ENCODE assay signal across 18 cellular contexts in the genomic region with DNA sequence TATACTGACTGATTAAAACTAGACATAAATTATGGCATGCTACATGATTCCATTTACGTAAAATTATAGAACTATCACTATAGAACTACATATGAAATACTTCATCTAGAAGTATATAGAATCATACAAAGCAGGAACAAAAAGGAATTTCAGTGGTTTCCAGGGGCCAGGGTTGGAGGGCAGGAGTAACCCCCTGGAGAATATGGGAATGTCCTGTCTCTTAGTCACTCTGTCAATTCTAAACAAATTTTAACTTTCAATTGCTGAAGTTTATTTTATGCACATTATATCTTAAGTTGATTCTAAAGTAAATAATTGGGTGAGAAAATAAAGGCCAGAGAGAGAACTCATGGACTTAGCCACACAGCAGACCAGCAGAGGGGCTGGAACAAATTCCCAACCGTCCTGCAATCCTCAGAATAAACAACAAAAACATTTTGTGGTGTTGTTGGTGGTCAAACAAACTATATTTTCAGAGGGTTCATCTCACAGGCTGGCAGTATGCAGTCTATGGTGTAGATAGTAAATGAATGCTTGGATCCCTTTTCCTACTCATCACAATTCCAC.
DNase-seq lines count a peak whose midpoint lies in the region; ATAC-seq, FAIRE-seq and TF ChIP-seq lines count a peak whose summit lies in the region.
"Had no signal": no experiment of that assay in that cellular context is flagged by ENCODE, and none has a peak within 500 bp of the region (broad histone marks: within the 10 kb centered on the region; RNA-seq: fewer than 3 reads in every experiment).

No MANE protein-coding gene starts in this region.

- no peak overlapping the region for H3K4me3 Mint-ChIP-seq in astrocyte (ENCODE audit: unreplicated experiment)
- H3K4me3 Mint-ChIP-seq: CD4-positive, CD25-positive, alpha-beta regulatory T cell had no signal

- no peak overlapping the region for H2AK9ac ChIP-seq in IMR-90 (replicated peaks; ENCODE audit: low read depth, low read length, poor library complexity)

- no CpG with 5 or more reads among the region's 2 CpGs for WGBS in IMR-90 (ENCODE audit: extremely low coverage in 2 of 2, insufficient read length in 1 of 2), 2 experiments

- in situ Hi-C loops in IMR-90 (cut with MboI; ENCODE audit: low sequenced_read_pairs): no loop called here

- no peak overlapping the region for H3K56ac ChIP-seq in IMR-90 (ENCODE audit: extremely low read depth, insufficient read depth, low read length)

- CTCF ChIA-PET in IMR-90 (lab: Yijun Ruan, JAX): no interaction called here

- no peak overlapping the region for H3K4ac ChIP-seq in IMR-90 (ENCODE audit: low read depth, low read length)

- no peak overlapping the region for H3K27ac Mint-ChIP-seq in astrocyte (ENCODE audit: unreplicated experiment)
- H3K27ac Mint-ChIP-seq: CD4-positive, CD25-positive, alpha-beta regulatory T cell had no signal

- H3K4me2 ChIP-seq in DND-41 (ENCODE audit: insufficient read depth, low read length): no peak overlapping the region
- no peak overlapping the region for H3K4me2 ChIP-seq in IMR-90 (ENCODE audit: low read depth, low read length)
- peak overlapping the region; percentile 31 for H3K4me2 ChIP-seq in astrocyte (ENCODE audit: low read length)
- H3K4me2 ChIP-seq: A549 had no signal

- H4K5ac ChIP-seq in IMR-90 (ENCODE audit: low read depth, low read length): no peak overlapping the region

- no peaks in the 10 kb centered on the region for H3K9me3 Mint-ChIP-seq in astrocyte (ENCODE audit: unreplicated experiment)

- intact Hi-C loops in IMR-90 (cut with micrococcal nuclease): no loop called here

- no peak for DNase-seq in DND-41
- peak; percentile 44 for DNase-seq in IMR-90
- DNase-seq in astrocyte (ENCODE audit: low read depth): no peak
- peak; percentile 20 for DNase-seq in kidney tubule cell (ENCODE audit: low spot score)
- no peak for DNase-seq in OCI-M1 (lab: John Stamatoyannopoulos, UW)
- no peak for DNase-seq in SK-N-DZ (ENCODE audit: low spot score)
- DNase-seq in right atrium auricular region (ENCODE audit: low spot score): no peak
- no peak for DNase-seq in stimulated activated naive CD4-positive, alpha-beta T cell (lab: John Stamatoyannopoulos, UW)
- DNase-seq: CD4-positive, CD25-positive, alpha-beta regulatory T cell; DMS79 treated with DMSO at 0.1 percent for 48 hours; Karpas-422; NCI-H1417; NCI-H1930; NCI-H2171; NCI-H774; SJCRH30 had no signal

- H3K36me3 Mint-ChIP-seq in astrocyte (ENCODE audit: low read depth, unreplicated experiment): no peaks in the 10 kb centered on the region
- H3K36me3 Mint-ChIP-seq: CD4-positive, CD25-positive, alpha-beta regulatory T cell had no signal

- H3K14ac ChIP-seq in IMR-90 (replicated peaks; ENCODE audit: low read depth, low read length): no peak overlapping the region

- H3K18ac ChIP-seq in IMR-90 (ENCODE audit: low read depth, low read length): no peak overlapping the region

- no peaks in the 10 kb centered on the region for H3K36me3 ChIP-seq in DND-41 (ENCODE audit: insufficient read depth, low read length)
- no peaks in the 10 kb centered on the region for H3K36me3 ChIP-seq in IMR-90 (ENCODE audit: control insufficient read depth, insufficient read depth, low read length)
- H3K36me3 ChIP-seq in astrocyte (ENCODE audit: insufficient read depth, low read length): no peaks in the 10 kb centered on the region
- no peaks in the 10 kb centered on the region for H3K36me3 ChIP-seq in right atrium auricular region
- H3K36me3 ChIP-seq: SJCRH30 had no signal

- no peak overlapping the region for H3K4me3 ChIP-seq in DND-41 (ENCODE audit: low read depth in 1 of 2, low read length in 2 of 2)
- no peak overlapping the region for H3K4me3 ChIP-seq in IMR-90 (ENCODE audit: insufficient read depth, low read depth, low read length)
- no peak overlapping the region for H3K4me3 ChIP-seq in astrocyte (ENCODE audit: insufficient read depth, low read depth, low read length)
- no peak overlapping the region for H3K4me3 ChIP-seq in right atrium auricular region
- H3K4me3 ChIP-seq: A549, SJCRH30 had no signal

- no peak overlapping the region for H2BK15ac ChIP-seq in IMR-90 (ENCODE audit: low read depth, low read length)

- H4K91ac ChIP-seq in IMR-90 (ENCODE audit: insufficient read depth, low read depth, low read length): no peak overlapping the region

- no peaks in the 10 kb centered on the region for H3K9me1 ChIP-seq in IMR-90 (ENCODE audit: insufficient read depth, low read length)

- FAIRE-seq in astrocyte (lab: Jason Lieb, UNC): no peak
- FAIRE-seq: A549, H1 had no signal

- H3K27ac ChIP-seq in DND-41 (ENCODE audit: low read length): no peak overlapping the region
- no peak overlapping the region for H3K27ac ChIP-seq in IMR-90 (ENCODE audit: insufficient read depth, low read length)
- H3K27ac ChIP-seq in astrocyte (ENCODE audit: low read depth, low read length): peak overlapping the region; percentile 29
- no peak overlapping the region for H3K27ac ChIP-seq in right atrium auricular region
- H3K27ac ChIP-seq: A549, SJCRH30 had no signal

- TF ChIP-seq RAD21 in IMR-90 (IDR thresholded peaks at IDR 0.05; ENCODE audit: low read length): no peak

- H3K27me3 Mint-ChIP-seq in astrocyte (ENCODE audit: low read depth, unreplicated experiment): no peaks in the 10 kb centered on the region
- H3K27me3 Mint-ChIP-seq: CD4-positive, CD25-positive, alpha-beta regulatory T cell had no signal

- no peak overlapping the region for H2BK20ac ChIP-seq in IMR-90 (ENCODE audit: low read depth, low read length)

- H3K4me1 ChIP-seq in DND-41 (ENCODE audit: insufficient read depth, low read length): peaks cover 7% of the 10 kb centered on the region
- H3K4me1 ChIP-seq in IMR-90 (ENCODE audit: control insufficient read depth, insufficient read depth, low read length): no peaks in the 10 kb centered on the region
- peaks cover 19% of the 10 kb centered on the region for H3K4me1 ChIP-seq in astrocyte (ENCODE audit: insufficient read depth, low read length)
- no peaks in the 10 kb centered on the region for H3K4me1 ChIP-seq in right atrium auricular region
- H3K4me1 ChIP-seq: A549, SJCRH30 had no signal

- peaks cover 23% of the 10 kb centered on the region for H3K4me1 Mint-ChIP-seq in astrocyte (ENCODE audit: low read depth, unreplicated experiment)
- H3K4me1 Mint-ChIP-seq: CD4-positive, CD25-positive, alpha-beta regulatory T cell had no signal

- H3K9ac ChIP-seq in DND-41 (ENCODE audit: low read depth, low read length) (no peak overlapping the region), IMR-90 (ENCODE audit: low read depth, low read length) (no peak overlapping the region), astrocyte (ENCODE audit: low read length) (no peak overlapping the region)

- H2BK120ac ChIP-seq in IMR-90 (ENCODE audit: low read depth, low read length): no peak overlapping the region

- no peak overlapping the region for H2BK5ac ChIP-seq in IMR-90 (ENCODE audit: low read depth, low read length, poor library complexity, severe bottlenecking)

- no peak overlapping the region for H2AK5ac ChIP-seq in IMR-90 (ENCODE audit: low read depth, low read length)

- H4K20me1 ChIP-seq in DND-41 (ENCODE audit: insufficient read depth, low read length): no peaks in the 10 kb centered on the region
- H4K20me1 ChIP-seq in IMR-90 (ENCODE audit: insufficient read depth, low read length): no peaks in the 10 kb centered on the region
- H4K20me1 ChIP-seq in astrocyte (ENCODE audit: insufficient read depth, low read length): no peaks in the 10 kb centered on the region

- no peak overlapping the region for H4K8ac ChIP-seq in IMR-90 (ENCODE audit: low read depth in 2 of 2, low read length in 2 of 2)

- no peak for TF ChIP-seq POLR2A in IMR-90 (IDR thresholded peaks at IDR 0.05; ENCODE audit: low read depth, low read length)

- no peaks in the 10 kb centered on the region for H3K79me1 ChIP-seq in IMR-90 (ENCODE audit: low read depth in 1 of 2, low read length in 2 of 2)

- no peaks in the 10 kb centered on the region for H3K27me3 ChIP-seq in DND-41 (ENCODE audit: insufficient read depth, low read length, poor library complexity)
- no peaks in the 10 kb centered on the region for H3K27me3 ChIP-seq in IMR-90 (ENCODE audit: control insufficient read depth, insufficient read depth, low read length)
- no peaks in the 10 kb centered on the region for H3K27me3 ChIP-seq in astrocyte (ENCODE audit: insufficient read depth, low read length)
- no peaks in the 10 kb centered on the region for H3K27me3 ChIP-seq in right atrium auricular region
- H3K27me3 ChIP-seq: SJCRH30 had no signal

- dilution Hi-C loops in IMR-90 (cut with HindIII; ENCODE audit: low sequenced_read_pairs, unreplicated experiment): no loop called here

- H3K9me3 ChIP-seq in DND-41 (ENCODE audit: insufficient read depth, low read length, severe bottlenecking) (no peaks in the 10 kb centered on the region), IMR-90 (ENCODE audit: control insufficient read depth, insufficient read depth, low read length) (no peaks in the 10 kb centered on the region), astrocyte (ENCODE audit: insufficient read depth, low read depth, low read length) (no peaks in the 10 kb centered on the region), right atrium auricular region (no peaks in the 10 kb centered on the region)
- H3K9me3 ChIP-seq: A549, SJCRH30 had no signal

- no TSS peak for BruUV-seq in IMR-90 (replicated peaks; lab: Mats Ljungman, UMichigan)

- H3K79me2 ChIP-seq in DND-41 (ENCODE audit: insufficient read depth, low read length) (no peaks in the 10 kb centered on the region), astrocyte (ENCODE audit: insufficient read depth, low read length) (no peaks in the 10 kb centered on the region)

- H2AFZ ChIP-seq in DND-41 (ENCODE audit: low read depth, low read length) (0 out of 2 replicates have a peak overlapping the region, but pooled peaks have one; percentile 5), IMR-90 (replicated peaks; ENCODE audit: low read length, poor library complexity) (no peak overlapping the region), astrocyte (ENCODE audit: low read depth, low read length) (no peak overlapping the region)

- H3K23ac ChIP-seq in IMR-90 (ENCODE audit: low read depth, low read length): no peak overlapping the region

- POLR2A ChIA-PET in IMR-90 (lab: Charles Lee; ENCODE audit: unreplicated experiment): no interaction called here

- no peak for TF ChIP-seq CTCF in DND-41 (IDR thresholded peaks at IDR 0.05; ENCODE audit: borderline replicate concordance, extremely low read depth, low read length, poor library complexity, severe bottlenecking)
- TF ChIP-seq CTCF in IMR-90 (conservative IDR thresholded peaks at IDR 0.05; ENCODE audit: low read depth, low read length): no peak
- TF ChIP-seq CTCF in astrocyte (IDR thresholded peaks at IDR 0.05; ENCODE audit: insufficient read depth, low read depth, low read length): no peak
- no peak for TF ChIP-seq CTCF in right atrium auricular region (IDR thresholded peaks at IDR 0.05)

- no peak for ATAC-seq in DND-41 (ENCODE audit: insufficient read depth, low read depth)
- peak; percentile 78 for ATAC-seq in IMR-90 (ENCODE audit: low read depth)
- ATAC-seq: A549 had no signal

TF ChIP-seq in IMR-90, 13 proteins besides CTCF, POLR2A, EP300 and RAD21 (continues in another document):
- TF ChIP-seq MAFK (IDR thresholded peaks at IDR 0.05; ENCODE audit: low read depth, low read length) (no peak), CHD1 (IDR thresholded peaks at IDR 0.05; ENCODE audit: low read depth, low read length) (no peak), SMC3 (IDR thresholded peaks at IDR 0.05; ENCODE audit: low read depth, low read length) (no peak), MAZ (IDR thresholded peaks at IDR 0.05; ENCODE audit: borderline replicate concordance, low read depth, low read length) (no peak)

Comparison
In these comparisons a context has a peak if more than half of its experiments do, and no peak if none do; other contexts are left out.
1. DNase-seq: peak in IMR-90 (single experiment) and kidney tubule cell (single experiment); none in DND-41 (single experiment), astrocyte (single experiment), OCI-M1 (single experiment), SK-N-DZ (single experiment), right atrium auricular region (single experiment) and stimulated activated naive CD4-positive, alpha-beta T cell (0 of 6).